Comparison of ENCODE assay signal across 18 cellular contexts in the genomic region with DNA sequence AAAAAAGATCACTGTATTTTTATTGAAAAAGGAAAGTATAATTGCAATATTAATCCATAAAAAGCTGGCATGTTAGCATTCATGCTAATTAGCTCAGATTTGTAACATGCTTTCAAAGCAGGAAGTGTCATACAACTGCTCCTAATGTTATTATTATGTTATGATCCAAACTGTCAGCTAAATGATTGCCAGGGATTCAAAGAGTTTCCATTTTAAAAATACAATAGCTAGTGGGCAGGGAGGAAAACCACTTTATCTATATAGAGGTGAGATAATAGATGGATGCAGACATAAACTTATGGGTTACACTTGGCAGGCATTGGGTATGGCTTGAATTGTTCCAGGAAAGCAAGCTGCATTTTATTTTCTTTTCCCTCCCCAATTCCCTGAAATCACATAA.
"Had no signal": no experiment of that assay in that cellular context is flagged by ENCODE, and none has a peak within 500 bp of the region (broad histone marks: within the 10 kb centered on the region; RNA-seq: fewer than 3 reads in every experiment).

No MANE protein-coding gene starts in this region.

- H3K27me3 Mint-ChIP-seq: progenitor cell of endocrine pancreas had no signal

- DNase-seq: colonic mucosa; dermis blood vessel endothelial cell; effector CD4-positive, alpha-beta T cell; endodermal cell; foreskin melanocyte; heart left ventricle; left colon; left ventricle myocardium superior; naive thymus-derived CD4-positive, alpha-beta T cell; nephron progenitor cell; pancreas; right cardiac atrium; small intestine; stimulated activated CD4-positive, alpha-beta T cell treated with anti-CD3 and anti-CD28 coated beads, Interleukin-12 subunit alpha, Interleukin-12 subunit beta, amount 100 ng/mL, for 4 hours; stimulated activated naive CD4-positive, alpha-beta T cell treated with Interleukin-2 at 50 U/mL for 16 hours; trophoblast cell had no signal

- ATAC-seq: heart left ventricle; left colon; left ventricle myocardium superior; naive thymus-derived CD4-positive, alpha-beta T cell; pancreas; right cardiac atrium had no signal

- H3K27ac ChIP-seq: colonic mucosa, heart left ventricle, pancreas had no signal

- H3K4me3 ChIP-seq: colonic mucosa, heart left ventricle, lung, pancreas had no signal

- H3K36me3 Mint-ChIP-seq: naive thymus-derived CD4-positive, alpha-beta T cell had no signal

- H3K4me1 ChIP-seq: colonic mucosa, heart left ventricle, pancreas had no signal

- H3K27ac Mint-ChIP-seq: naive thymus-derived CD4-positive, alpha-beta T cell; nephron progenitor cell; progenitor cell of endocrine pancreas had no signal

- H3K9me3 Mint-ChIP-seq: endodermal cell, nephron progenitor cell had no signal

- H3K27me3 ChIP-seq: colonic mucosa, heart left ventricle, pancreas had no signal

- H3K36me3 ChIP-seq: colonic mucosa, heart left ventricle, pancreas had no signal

- H3K9me3 ChIP-seq: colonic mucosa, heart left ventricle, pancreas had no signal

- H3K4me3 Mint-ChIP-seq: endodermal cell; naive thymus-derived CD4-positive, alpha-beta T cell; nephron progenitor cell had no signal
